Comparison of ENCODE assay signal across 7 cellular contexts in the genomic region with DNA sequence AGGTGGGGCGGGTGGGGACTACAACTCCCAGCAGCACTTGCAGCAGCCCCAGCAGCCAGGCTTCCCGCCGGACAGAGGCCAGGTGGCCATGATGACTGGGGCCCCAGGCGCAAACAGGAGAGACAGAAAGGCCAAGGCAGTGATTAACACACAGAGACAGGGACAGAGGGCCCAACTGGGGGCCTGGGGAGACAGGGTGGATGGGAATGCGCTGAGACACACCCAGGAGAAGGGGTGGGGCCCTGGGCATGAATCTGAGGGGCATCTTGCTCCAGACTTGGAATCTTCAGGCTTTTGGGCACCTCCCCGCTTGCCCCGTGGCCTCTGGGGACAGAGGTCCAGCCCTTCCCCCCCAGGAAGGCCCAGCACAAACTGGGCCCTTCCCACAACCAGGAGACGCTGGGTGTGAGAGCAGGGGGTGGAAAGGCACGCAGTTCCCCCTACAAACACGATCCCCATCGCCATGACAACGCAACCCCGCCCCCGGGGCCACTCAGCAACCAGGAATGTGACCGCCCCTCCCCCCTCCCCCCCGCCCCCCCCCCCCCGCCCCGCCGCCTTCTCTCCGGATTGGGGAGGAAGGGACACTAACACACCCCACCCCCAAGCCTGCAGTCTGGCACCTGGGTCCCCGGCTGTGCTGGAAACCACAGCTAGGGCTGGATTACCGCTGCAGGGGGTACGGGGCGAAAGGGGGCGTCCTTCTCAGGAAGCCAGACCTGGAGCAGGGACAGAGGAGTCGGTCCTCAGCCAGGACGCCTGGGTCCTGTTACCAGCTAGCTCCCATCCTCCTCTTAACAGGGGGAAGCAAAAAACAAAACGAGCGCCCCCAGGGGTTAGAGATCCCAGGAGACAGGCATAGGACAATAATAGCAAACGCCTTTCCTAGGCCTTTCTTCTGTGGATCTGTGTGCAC. TPM values are rescaled to one million over a fixed set of nuclear protein-coding genes. Genes with fewer than 3 reads are reported as not detected.
DNase-seq lines count a peak whose midpoint lies in the region; TF ChIP-seq lines count a peak whose summit lies in the region.

No MANE protein-coding gene starts in this region.

- TF ChIP-seq CTCF in GM12875 (IDR thresholded peaks at IDR 0.05; ENCODE audit: borderline replicate concordance, insufficient read depth, low read depth, low read length): no peak
- peak in 1 of 2 donors; percentile 23 for TF ChIP-seq CTCF in mammary epithelial cell (conservative IDR thresholded peaks at IDR 0.05 in 1 of 2, IDR thresholded peaks at IDR 0.05 in 1 of 2; ENCODE audit: extremely low read depth in 1 of 2, insufficient read depth in 1 of 2, low read depth in 1 of 2, low read length in 2 of 2)

- peaks cover 91% of the 10 kb centered on the region for H3K79me2 ChIP-seq in mammary epithelial cell (ENCODE audit: insufficient read depth, low read length)

- H3K4me3 ChIP-seq in GM12875 (ENCODE audit: low read depth, low read length) (peak overlapping the region; percentile 80), mammary epithelial cell (replicated peaks in 1 of 3; ENCODE audit: insufficient read depth in 1 of 3, low read depth in 2 of 3, low read length in 3 of 3) (peak overlapping the region; percentile 41 to 76 (median 72)), iPS-15b (ENCODE audit: low read depth, low read length) (peak overlapping the region; percentile 76)

- dilution Hi-C loops in mammary epithelial cell (cut with HindIII; ENCODE audit: low sequenced_read_pairs): no loop called here

- in situ Hi-C loops in mammary epithelial cell (cut with MboI; ENCODE audit: low sequenced_read_pairs in 2 of 2): no loop called here

- no peaks in the 10 kb centered on the region for H3K27me3 ChIP-seq in mammary epithelial cell (ENCODE audit: insufficient read depth, low read length)
- peaks cover 4% of the 10 kb centered on the region for H3K27me3 ChIP-seq in iPS-15b (ENCODE audit: control insufficient read depth, insufficient read depth, low read length)

- H3K9me3 ChIP-seq in mammary epithelial cell (replicated peaks; ENCODE audit: insufficient read depth, low read length) (no peaks in the 10 kb centered on the region), iPS-15b (ENCODE audit: control insufficient read depth, insufficient read depth, low read length) (no peaks in the 10 kb centered on the region)

- H3K4me2 ChIP-seq in mammary epithelial cell (ENCODE audit: insufficient read depth, low read depth, low read length): peak overlapping the region; percentile 92

- CTCF ChIA-PET in mammary epithelial cell (lab: Charles Lee; ENCODE audit: low non-redundant PET): no interaction called here

- H3K4me1 ChIP-seq in mammary epithelial cell (ENCODE audit: insufficient read depth, low read length) (peaks cover 45% of the 10 kb centered on the region), iPS-15b (ENCODE audit: control insufficient read depth, insufficient read depth, low read length) (peaks cover 33% of the 10 kb centered on the region)

- H3K36me3 ChIP-seq in mammary epithelial cell (ENCODE audit: insufficient read depth, low read length) (peaks cover 8% of the 10 kb centered on the region), iPS-15b (ENCODE audit: control insufficient read depth, insufficient read depth, low read length) (peaks cover 24% of the 10 kb centered on the region)

- 0% methylated on average over 5 of the region's 30 CpGs for WGBS in mammary epithelial cell (ENCODE audit: low coverage, missing lambda C conversion rate)

- BruUV-seq in mammary epithelial cell (replicated peaks; lab: Mats Ljungman, UMichigan): no TSS peak

- intact Hi-C loops in mammary epithelial cell (cut with micrococcal nuclease): loop anchor here (10.0 kb wide), 1 partner anchor 242 kb away; a partner anchor contains a TSS

- peak overlapping the region; percentile 100 for H3K27ac ChIP-seq in mammary epithelial cell (ENCODE audit: insufficient read depth, low read depth, low read length)

- peak overlapping the region; percentile 99 for H3K9ac ChIP-seq in mammary epithelial cell (ENCODE audit: insufficient read depth, low read length)
- peak overlapping the region; percentile 88 for H3K9ac ChIP-seq in iPS-15b (ENCODE audit: low read depth, low read length)

- H4K20me1 ChIP-seq in mammary epithelial cell (ENCODE audit: insufficient read depth, low read length): no peaks in the 10 kb centered on the region

- H2AFZ ChIP-seq in mammary epithelial cell (ENCODE audit: low read depth, low read length): no peak overlapping the region

- DNase-seq in NCI-H128 (lab: John Stamatoyannopoulos, UW; ENCODE audit: unreplicated experiment) (peak; percentile 83), T-helper 1 cell (peak; percentile 38 to 54 (median 45)), mammary epithelial cell (peak; percentile 84), retina (peak; percentile 90), AML-193 (lab: John Stamatoyannopoulos, UW) (no peak)

RNA-seq across cellular contexts. Expression of a gene that starts 4.5 kb away (rescaled TPM):
- total RNA-seq in mammary epithelial cell: 100 to 1,000 TPM; 122 to 332 TPM
- 159 TPM for polyA plus RNA-seq in mammary epithelial cell
- 309 TPM for polyA minus RNA-seq in mammary epithelial cell

RNA-seq across cellular contexts. Expression of a gene that starts 6.1 kb away (rescaled TPM):
- 10 to 100 TPM; 25.0 to 86.1 TPM for total RNA-seq in mammary epithelial cell
- 121 TPM for polyA plus RNA-seq in mammary epithelial cell
- 34.3 TPM for polyA minus RNA-seq in mammary epithelial cell

RNA-seq across cellular contexts. Expression of a gene that starts 18.4 kb away (rescaled TPM):
- total RNA-seq in mammary epithelial cell: 10 to 100 TPM; 27.0 to 42.7 TPM
- polyA plus RNA-seq in mammary epithelial cell: 62.3 TPM
- 33.3 TPM for polyA minus RNA-seq in mammary epithelial cell

RNA-seq across cellular contexts. Expression of a gene that starts 18.7 kb away (rescaled TPM):
- 10 to 100 TPM in 1 of 2 donors, 1 to 10 TPM in 1; 9.3 to 24.3 TPM for total RNA-seq in mammary epithelial cell
- polyA plus RNA-seq in mammary epithelial cell: 10.5 TPM
- polyA minus RNA-seq in mammary epithelial cell: 19.3 TPM

RNA-seq across cellular contexts. Expression of a gene that starts 20.4 kb away (rescaled TPM):
- total RNA-seq in mammary epithelial cell: 10 to 100 TPM; 22.2 to 69.7 TPM
- polyA plus RNA-seq in mammary epithelial cell: 102 TPM
- 169 TPM for polyA minus RNA-seq in mammary epithelial cell

Comparison
In these comparisons a context has a peak if more than half of its experiments do, and no peak if none do; other contexts are left out.
1. DNase-seq: peak in NCI-H128 (single experiment), T-helper 1 cell (5 of 5), mammary epithelial cell (single experiment) and retina (single experiment); none in AML-193 (0 of 2).
2. Peak in every context shown above with its lines, with median percentiles within 50 percentile points of each other: H3K4me3 ChIP-seq.